ENCODE assay signal across 1 cellular context in the genomic region with DNA sequence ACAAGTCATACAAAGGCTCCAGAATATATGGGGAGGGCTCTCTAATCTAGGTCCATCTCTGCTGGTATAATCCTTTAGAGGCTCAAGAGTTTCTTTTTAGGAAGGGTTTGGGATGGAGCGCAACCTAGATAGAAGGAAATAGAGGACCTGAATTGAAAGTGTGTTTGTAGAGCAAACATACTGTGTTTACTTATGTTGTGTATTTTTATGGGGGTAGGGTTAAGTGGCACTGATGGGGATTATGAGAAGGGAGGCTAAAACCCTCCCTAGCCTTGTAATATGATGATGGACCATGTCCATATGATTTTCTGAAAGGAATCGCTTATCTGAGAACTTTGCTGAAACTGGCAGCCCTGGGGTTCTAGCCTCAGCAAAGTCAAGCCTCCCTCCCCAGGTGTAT.
A peak's percentile ranks its signal among the peaks of the same experiment; 100 is the strongest.
TF ChIP-seq lines count a peak whose summit lies in the region.

No MANE protein-coding gene starts in this region.

TF ChIP-seq in HepG2, 621 proteins besides CTCF, POLR2A, EP300 and RAD21 (continued from another document and continues in another):
- TF ChIP-seq, protein P1, sequence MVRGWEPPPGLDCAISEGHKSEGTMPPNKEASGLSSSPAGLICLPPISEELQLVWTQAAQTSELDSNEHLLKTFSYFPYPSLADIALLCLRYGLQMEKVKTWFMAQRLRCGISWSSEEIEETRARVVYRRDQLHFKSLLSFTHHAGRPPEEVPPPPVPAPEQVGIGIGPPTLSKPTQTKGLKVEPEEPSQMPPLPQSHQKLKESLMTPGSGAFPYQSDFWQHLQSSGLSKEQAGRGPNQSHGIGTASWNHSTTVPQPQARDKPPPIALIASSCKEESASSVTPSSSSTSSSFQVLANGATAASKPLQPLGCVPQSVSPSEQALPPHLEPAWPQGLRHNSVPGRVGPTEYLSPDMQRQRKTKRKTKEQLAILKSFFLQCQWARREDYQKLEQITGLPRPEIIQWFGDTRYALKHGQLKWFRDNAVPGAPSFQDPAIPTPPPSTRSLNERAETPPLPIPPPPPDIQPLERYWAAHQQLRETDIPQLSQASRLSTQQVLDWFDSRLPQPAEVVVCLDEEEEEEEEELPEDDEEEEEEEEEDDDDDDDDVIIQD (CRISPR knock-in tag; IDR thresholded peaks at IDR 0.05; ENCODE audit: low read depth) = peak; percentile 64; the same call in 1 of the 2 replicates
- TF ChIP-seq, protein P2, sequence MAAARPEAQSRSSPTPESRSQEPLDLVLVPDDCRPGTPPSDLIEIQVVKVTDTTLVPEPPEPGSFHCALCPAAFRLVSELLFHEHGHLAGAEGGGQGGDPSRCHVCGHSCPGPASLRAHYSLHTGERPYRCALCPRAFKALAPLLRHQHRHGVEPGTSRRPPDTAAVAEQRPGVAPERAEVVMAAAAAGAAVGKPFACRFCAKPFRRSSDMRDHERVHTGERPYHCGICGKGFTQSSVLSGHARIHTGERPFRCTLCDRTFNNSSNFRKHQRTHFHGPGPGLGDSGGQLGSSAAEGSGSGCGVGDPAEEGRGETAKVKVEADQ (CRISPR knock-in tag; IDR thresholded peaks at IDR 0.05; ENCODE audit: borderline replicate concordance) = no peak
- TF ChIP-seq, protein P3, sequence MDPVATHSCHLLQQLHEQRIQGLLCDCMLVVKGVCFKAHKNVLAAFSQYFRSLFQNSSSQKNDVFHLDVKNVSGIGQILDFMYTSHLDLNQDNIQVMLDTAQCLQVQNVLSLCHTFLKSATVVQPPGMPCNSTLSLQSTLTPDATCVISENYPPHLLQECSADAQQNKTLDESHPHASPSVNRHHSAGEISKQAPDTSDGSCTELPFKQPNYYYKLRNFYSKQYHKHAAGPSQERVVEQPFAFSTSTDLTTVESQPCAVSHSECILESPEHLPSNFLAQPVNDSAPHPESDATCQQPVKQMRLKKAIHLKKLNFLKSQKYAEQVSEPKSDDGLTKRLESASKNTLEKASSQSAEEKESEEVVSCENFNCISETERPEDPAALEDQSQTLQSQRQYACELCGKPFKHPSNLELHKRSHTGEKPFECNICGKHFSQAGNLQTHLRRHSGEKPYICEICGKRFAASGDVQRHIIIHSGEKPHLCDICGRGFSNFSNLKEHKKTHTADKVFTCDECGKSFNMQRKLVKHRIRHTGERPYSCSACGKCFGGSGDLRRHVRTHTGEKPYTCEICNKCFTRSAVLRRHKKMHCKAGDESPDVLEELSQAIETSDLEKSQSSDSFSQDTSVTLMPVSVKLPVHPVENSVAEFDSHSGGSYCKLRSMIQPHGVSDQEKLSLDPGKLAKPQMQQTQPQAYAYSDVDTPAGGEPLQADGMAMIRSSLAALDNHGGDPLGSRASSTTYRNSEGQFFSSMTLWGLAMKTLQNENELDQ (CRISPR knock-in tag; IDR thresholded peaks at IDR 0.05; ENCODE audit: borderline replicate concordance) = no peak
- TF ChIP-seq ZNF781 (CRISPR knock-in tag; IDR thresholded peaks at IDR 0.05; ENCODE audit: borderline replicate concordance, not compliant biosample characterization) (no peak), NR2F6 (IDR thresholded peaks at IDR 0.05) (peak; percentile 87), NR2F6 (CRISPR knock-in tag; IDR thresholded peaks at IDR 0.05) (peak; percentile 80), ZNF644 (CRISPR knock-in tag; IDR thresholded peaks at IDR 0.05; ENCODE audit: low read depth) (peak; percentile 21; the same call in 1 of the 2 replicates), ZNF232 (CRISPR knock-in tag; IDR thresholded peaks at IDR 0.05; ENCODE audit: borderline replicate concordance) (peak; percentile 42; the same call in 1 of the 2 replicates), IKZF4 (CRISPR knock-in tag; IDR thresholded peaks at IDR 0.05; ENCODE audit: borderline replicate concordance, low read depth, not compliant biosample characterization) (no peak), SOX6 (IDR thresholded peaks at IDR 0.05) (no peak), SOX6 (CRISPR knock-in tag; IDR thresholded peaks at IDR 0.05) (peak; percentile 91), HOXD1 (CRISPR knock-in tag; IDR thresholded peaks at IDR 0.05) (0 out of 2 replicates have a peak, but pooled peaks have one; percentile 51), NCOA2 (CRISPR knock-in tag; IDR thresholded peaks at IDR 0.05) (peak; percentile 88), DPF2 (CRISPR knock-in tag; IDR thresholded peaks at IDR 0.05; ENCODE audit: borderline replicate concordance, low read depth) (peak; percentile 74), PHF21A (CRISPR knock-in tag; IDR thresholded peaks at IDR 0.05) (peak; percentile 76), ZNF547 (CRISPR knock-in tag; IDR thresholded peaks at IDR 0.05) (no peak), ELF4 (CRISPR knock-in tag; IDR thresholded peaks at IDR 0.05; ENCODE audit: borderline replicate concordance) (0 out of 2 replicates have a peak, but pooled peaks have one; percentile 54), CREM (IDR thresholded peaks at IDR 0.05) (peak; percentile 77), CREM (CRISPR knock-in tag; IDR thresholded peaks at IDR 0.05) (no peak), GATA4 (IDR thresholded peaks at IDR 0.05; ENCODE audit: borderline replicate concordance, low read depth) (0 out of 2 replicates have a peak, but pooled peaks have one; percentile 33), TBX3 (IDR thresholded peaks at IDR 0.05; ENCODE audit: borderline replicate concordance) (peak; percentile 87), ZNF570 (CRISPR knock-in tag; IDR thresholded peaks at IDR 0.05; ENCODE audit: borderline replicate concordance) (no peak), ISL2 (CRISPR knock-in tag; IDR thresholded peaks at IDR 0.05) (peak; percentile 97), BHLHE40 (IDR thresholded peaks at IDR 0.05; ENCODE audit: low read length) (no peak), HHEX (CRISPR knock-in tag; IDR thresholded peaks at IDR 0.05) (peak; percentile 76), ELF1 (CRISPR knock-in tag; IDR thresholded peaks at IDR 0.05) (no peak), SIX1 (CRISPR knock-in tag; IDR thresholded peaks at IDR 0.05; ENCODE audit: borderline replicate concordance) (peak; percentile 86; the same call in 1 of the 2 replicates), POGZ (CRISPR knock-in tag; IDR thresholded peaks at IDR 0.05) (peak; percentile 62; the same call in 1 of the 2 replicates), ZNF879 (CRISPR knock-in tag; IDR thresholded peaks at IDR 0.05) (no peak), LCORL (IDR thresholded peaks at IDR 0.05) (no peak), LCORL (CRISPR knock-in tag; IDR thresholded peaks at IDR 0.05) (peak; percentile 76; the same call in 1 of the 2 replicates), ZBTB7B (CRISPR knock-in tag; IDR thresholded peaks at IDR 0.05) (peak; percentile 36; the same call in 1 of the 2 replicates), PITX1 (CRISPR knock-in tag; IDR thresholded peaks at IDR 0.05) (peak; percentile 97), ZNF670 (CRISPR knock-in tag; IDR thresholded peaks at IDR 0.05; ENCODE audit: borderline replicate concordance) (0 out of 2 replicates have a peak, but pooled peaks have one; percentile 61), HOXA3 (CRISPR knock-in tag; IDR thresholded peaks at IDR 0.05) (peak; percentile 45), SPEN (CRISPR knock-in tag; IDR thresholded peaks at IDR 0.05; ENCODE audit: low read depth) (no peak), ZNF337 (CRISPR knock-in tag; IDR thresholded peaks at IDR 0.05; ENCODE audit: borderline replicate concordance, low read depth) (peak; percentile 79; the same call in 1 of the 2 replicates)
- TF ChIP-seq, protein P4, sequence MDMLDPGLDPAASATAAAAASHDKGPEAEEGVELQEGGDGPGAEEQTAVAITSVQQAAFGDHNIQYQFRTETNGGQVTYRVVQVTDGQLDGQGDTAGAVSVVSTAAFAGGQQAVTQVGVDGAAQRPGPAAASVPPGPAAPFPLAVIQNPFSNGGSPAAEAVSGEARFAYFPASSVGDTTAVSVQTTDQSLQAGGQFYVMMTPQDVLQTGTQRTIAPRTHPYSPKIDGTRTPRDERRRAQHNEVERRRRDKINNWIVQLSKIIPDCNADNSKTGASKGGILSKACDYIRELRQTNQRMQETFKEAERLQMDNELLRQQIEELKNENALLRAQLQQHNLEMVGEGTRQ (IDR thresholded peaks at IDR 0.05; ENCODE audit: low read depth, low read length) = no peak
- TF ChIP-seq, protein P4 (CRISPR knock-in tag; IDR thresholded peaks at IDR 0.05; ENCODE audit: borderline replicate concordance) = no peak
- TF ChIP-seq, protein P5, sequence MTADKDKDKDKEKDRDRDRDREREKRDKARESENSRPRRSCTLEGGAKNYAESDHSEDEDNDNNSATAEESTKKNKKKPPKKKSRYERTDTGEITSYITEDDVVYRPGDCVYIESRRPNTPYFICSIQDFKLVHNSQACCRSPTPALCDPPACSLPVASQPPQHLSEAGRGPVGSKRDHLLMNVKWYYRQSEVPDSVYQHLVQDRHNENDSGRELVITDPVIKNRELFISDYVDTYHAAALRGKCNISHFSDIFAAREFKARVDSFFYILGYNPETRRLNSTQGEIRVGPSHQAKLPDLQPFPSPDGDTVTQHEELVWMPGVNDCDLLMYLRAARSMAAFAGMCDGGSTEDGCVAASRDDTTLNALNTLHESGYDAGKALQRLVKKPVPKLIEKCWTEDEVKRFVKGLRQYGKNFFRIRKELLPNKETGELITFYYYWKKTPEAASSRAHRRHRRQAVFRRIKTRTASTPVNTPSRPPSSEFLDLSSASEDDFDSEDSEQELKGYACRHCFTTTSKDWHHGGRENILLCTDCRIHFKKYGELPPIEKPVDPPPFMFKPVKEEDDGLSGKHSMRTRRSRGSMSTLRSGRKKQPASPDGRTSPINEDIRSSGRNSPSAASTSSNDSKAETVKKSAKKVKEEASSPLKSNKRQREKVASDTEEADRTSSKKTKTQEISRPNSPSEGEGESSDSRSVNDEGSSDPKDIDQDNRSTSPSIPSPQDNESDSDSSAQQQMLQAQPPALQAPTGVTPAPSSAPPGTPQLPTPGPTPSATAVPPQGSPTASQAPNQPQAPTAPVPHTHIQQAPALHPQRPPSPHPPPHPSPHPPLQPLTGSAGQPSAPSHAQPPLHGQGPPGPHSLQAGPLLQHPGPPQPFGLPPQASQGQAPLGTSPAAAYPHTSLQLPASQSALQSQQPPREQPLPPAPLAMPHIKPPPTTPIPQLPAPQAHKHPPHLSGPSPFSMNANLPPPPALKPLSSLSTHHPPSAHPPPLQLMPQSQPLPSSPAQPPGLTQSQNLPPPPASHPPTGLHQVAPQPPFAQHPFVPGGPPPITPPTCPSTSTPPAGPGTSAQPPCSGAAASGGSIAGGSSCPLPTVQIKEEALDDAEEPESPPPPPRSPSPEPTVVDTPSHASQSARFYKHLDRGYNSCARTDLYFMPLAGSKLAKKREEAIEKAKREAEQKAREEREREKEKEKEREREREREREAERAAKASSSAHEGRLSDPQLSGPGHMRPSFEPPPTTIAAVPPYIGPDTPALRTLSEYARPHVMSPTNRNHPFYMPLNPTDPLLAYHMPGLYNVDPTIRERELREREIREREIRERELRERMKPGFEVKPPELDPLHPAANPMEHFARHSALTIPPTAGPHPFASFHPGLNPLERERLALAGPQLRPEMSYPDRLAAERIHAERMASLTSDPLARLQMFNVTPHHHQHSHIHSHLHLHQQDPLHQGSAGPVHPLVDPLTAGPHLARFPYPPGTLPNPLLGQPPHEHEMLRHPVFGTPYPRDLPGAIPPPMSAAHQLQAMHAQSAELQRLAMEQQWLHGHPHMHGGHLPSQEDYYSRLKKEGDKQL (CRISPR knock-in tag; IDR thresholded peaks at IDR 0.05; ENCODE audit: low read depth) = peak; percentile 96
- TF ChIP-seq, protein P6, sequence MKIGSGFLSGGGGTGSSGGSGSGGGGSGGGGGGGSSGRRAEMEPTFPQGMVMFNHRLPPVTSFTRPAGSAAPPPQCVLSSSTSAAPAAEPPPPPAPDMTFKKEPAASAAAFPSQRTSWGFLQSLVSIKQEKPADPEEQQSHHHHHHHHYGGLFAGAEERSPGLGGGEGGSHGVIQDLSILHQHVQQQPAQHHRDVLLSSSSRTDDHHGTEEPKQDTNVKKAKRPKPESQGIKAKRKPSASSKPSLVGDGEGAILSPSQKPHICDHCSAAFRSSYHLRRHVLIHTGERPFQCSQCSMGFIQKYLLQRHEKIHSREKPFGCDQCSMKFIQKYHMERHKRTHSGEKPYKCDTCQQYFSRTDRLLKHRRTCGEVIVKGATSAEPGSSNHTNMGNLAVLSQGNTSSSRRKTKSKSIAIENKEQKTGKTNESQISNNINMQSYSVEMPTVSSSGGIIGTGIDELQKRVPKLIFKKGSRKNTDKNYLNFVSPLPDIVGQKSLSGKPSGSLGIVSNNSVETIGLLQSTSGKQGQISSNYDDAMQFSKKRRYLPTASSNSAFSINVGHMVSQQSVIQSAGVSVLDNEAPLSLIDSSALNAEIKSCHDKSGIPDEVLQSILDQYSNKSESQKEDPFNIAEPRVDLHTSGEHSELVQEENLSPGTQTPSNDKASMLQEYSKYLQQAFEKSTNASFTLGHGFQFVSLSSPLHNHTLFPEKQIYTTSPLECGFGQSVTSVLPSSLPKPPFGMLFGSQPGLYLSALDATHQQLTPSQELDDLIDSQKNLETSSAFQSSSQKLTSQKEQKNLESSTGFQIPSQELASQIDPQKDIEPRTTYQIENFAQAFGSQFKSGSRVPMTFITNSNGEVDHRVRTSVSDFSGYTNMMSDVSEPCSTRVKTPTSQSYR (CRISPR knock-in tag; IDR thresholded peaks at IDR 0.05; ENCODE audit: borderline replicate concordance) = peak; percentile 100
- TF ChIP-seq, protein P7, sequence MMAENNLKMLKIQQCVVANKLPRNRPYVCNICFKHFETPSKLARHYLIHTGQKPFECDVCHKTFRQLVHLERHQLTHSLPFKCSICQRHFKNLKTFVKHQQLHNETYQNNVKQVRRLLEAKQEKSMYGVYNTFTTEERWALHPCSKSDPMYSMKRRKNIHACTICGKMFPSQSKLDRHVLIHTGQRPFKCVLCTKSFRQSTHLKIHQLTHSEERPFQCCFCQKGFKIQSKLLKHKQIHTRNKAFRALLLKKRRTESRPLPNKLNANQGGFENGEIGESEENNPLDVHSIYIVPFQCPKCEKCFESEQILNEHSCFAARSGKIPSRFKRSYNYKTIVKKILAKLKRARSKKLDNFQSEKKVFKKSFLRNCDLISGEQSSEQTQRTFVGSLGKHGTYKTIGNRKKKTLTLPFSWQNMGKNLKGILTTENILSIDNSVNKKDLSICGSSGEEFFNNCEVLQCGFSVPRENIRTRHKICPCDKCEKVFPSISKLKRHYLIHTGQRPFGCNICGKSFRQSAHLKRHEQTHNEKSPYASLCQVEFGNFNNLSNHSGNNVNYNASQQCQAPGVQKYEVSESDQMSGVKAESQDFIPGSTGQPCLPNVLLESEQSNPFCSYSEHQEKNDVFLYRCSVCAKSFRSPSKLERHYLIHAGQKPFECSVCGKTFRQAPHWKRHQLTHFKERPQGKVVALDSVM (CRISPR knock-in tag; IDR thresholded peaks at IDR 0.05) = peak; percentile 57; the same call in 1 of the 2 replicates
- TF ChIP-seq, protein P8, sequence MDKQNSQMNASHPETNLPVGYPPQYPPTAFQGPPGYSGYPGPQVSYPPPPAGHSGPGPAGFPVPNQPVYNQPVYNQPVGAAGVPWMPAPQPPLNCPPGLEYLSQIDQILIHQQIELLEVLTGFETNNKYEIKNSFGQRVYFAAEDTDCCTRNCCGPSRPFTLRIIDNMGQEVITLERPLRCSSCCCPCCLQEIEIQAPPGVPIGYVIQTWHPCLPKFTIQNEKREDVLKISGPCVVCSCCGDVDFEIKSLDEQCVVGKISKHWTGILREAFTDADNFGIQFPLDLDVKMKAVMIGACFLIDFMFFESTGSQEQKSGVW (CRISPR knock-in tag; IDR thresholded peaks at IDR 0.05; ENCODE audit: borderline replicate concordance) = no peak
